ENCODE assay signal across 9 cellular contexts in the genomic region with DNA sequence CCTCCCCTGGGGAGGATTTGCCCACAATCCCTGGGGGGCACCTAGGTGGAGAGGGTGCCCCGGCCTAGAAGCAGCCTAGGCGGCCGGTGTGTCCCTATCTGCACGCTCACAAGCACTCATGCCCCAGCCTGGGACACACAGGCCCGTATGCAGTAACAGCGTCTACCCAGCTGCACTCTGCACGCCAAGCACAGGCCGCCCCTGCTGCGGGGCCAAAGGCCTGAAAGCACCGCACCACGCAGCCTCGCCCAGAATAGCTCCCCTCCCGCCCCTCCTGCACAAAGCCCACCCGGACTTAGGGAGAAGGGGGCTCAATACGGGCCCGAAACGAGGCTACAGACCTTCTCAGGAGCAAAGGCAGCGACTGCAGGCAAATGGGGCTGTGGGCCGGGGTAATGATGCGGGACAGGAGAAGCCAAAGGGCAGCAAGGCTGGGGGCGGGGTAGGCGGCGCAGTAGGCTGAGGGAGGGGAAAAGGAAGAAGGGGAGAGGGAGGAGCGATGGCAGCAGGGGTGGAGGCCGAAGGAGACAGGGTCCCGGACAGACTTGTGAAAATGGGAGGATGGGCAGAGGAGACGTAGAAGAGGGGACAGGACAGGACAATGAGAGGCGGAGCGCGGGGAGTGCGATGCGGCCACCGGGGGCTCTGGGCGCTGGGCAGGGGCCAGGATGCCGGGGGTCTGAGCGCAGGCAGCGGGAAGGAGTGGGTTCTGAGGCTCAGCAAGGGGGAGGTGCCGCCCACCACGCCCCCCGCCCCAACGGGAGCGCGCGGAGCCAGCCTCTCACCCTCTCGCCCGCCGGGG. TPM values are rescaled to one million over a fixed set of nuclear protein-coding genes. Genes with fewer than 3 reads are reported as not detected.
DNase-seq lines count a peak whose midpoint lies in the region; ATAC-seq, FAIRE-seq and TF ChIP-seq lines count a peak whose summit lies in the region.
"Had no signal": no experiment of that assay in that cellular context is flagged by ENCODE, and none has a peak within 500 bp of the region (broad histone marks: within the 10 kb centered on the region; RNA-seq: fewer than 3 reads in every experiment).

No MANE protein-coding gene starts in this region.

- TF ChIP-seq CTCF in chondrocyte (IDR thresholded peaks at IDR 0.05) = no peak
- TF ChIP-seq CTCF in lower leg skin (IDR thresholded peaks at IDR 0.05) = no peak
- no peak for TF ChIP-seq CTCF in testis (IDR thresholded peaks at IDR 0.05)

- intact Hi-C loops in lower leg skin (cut with DNase I; ENCODE audit: low total_unique reads) (no loop called here), testis (cut with DNase I; ENCODE audit: low total_unique reads) (no loop called here)

- no peaks in the 10 kb centered on the region for H3K36me3 Mint-ChIP-seq in chondrocyte (ENCODE audit: low read depth)

- DNase-seq in NCI-H526 treated with DMSO at 0.1 percent for 48 hours (lab: John Stamatoyannopoulos, UW) = peak; percentile 13
- DNase-seq in chondrocyte (ENCODE audit: low spot score) = peak; percentile 96
- peak; percentile 26 to 92 for DNase-seq in lower leg skin (ENCODE audit: low spot score in 2 of 2)
- peak; percentile 33 for DNase-seq in testis
- DNase-seq in NCI-H82 treated with DMSO at 0.1 percent for 48 hours (lab: John Stamatoyannopoulos, UW; ENCODE audit: unreplicated experiment) = no peak
- DNase-seq in RCC 7860 (ENCODE audit: low spot score) = no peak

- peak overlapping the region; percentile 7 for H3K27ac Mint-ChIP-seq in chondrocyte (ENCODE audit: unreplicated experiment)

- peaks cover 9% of the 10 kb centered on the region for H3K27me3 Mint-ChIP-seq in chondrocyte (ENCODE audit: low read depth)

- no peak for TF ChIP-seq POLR2A in lower leg skin (IDR thresholded peaks at IDR 0.05)
- no peak for TF ChIP-seq POLR2A in testis (IDR thresholded peaks at IDR 0.05)

- H3K4me1 Mint-ChIP-seq in chondrocyte (ENCODE audit: low read depth) = peaks cover 10% of the 10 kb centered on the region

- peak overlapping the region; percentile 72 for H3K4me3 Mint-ChIP-seq in chondrocyte (ENCODE audit: unreplicated experiment)

- FAIRE-seq in RCC 7860 (lab: Jason Lieb, UNC) = no peak

- no peaks in the 10 kb centered on the region for H3K9me3 ChIP-seq in testis
- H3K9me3 ChIP-seq: neutrophil had no signal

- WGBS in lower leg skin, 2 donors = 25 to 26% methylated on average over 44 to 47 of the region's 47 CpGs
- 16 to 29% methylated on average over 37 to 47 of the region's 47 CpGs for WGBS in testis, 2 donors

- H3K4me3 ChIP-seq in lower leg skin (ENCODE audit: low read depth, poor library complexity, severe bottlenecking) = peak overlapping the region; percentile 15
- peak overlapping the region; percentile 43 to 44 for H3K4me3 ChIP-seq in testis

- no peaks in the 10 kb centered on the region for H3K27me3 ChIP-seq in testis

- H3K9me3 Mint-ChIP-seq in chondrocyte (ENCODE audit: low read depth) = no peaks in the 10 kb centered on the region

- H3K27ac ChIP-seq in testis = no peak overlapping the region
- H3K27ac ChIP-seq: neutrophil had no signal

- no peak for ATAC-seq in GM18502 (IDR thresholded peaks at IDR 0.05; ENCODE audit: poor library complexity, unreplicated experiment)

- no peaks in the 10 kb centered on the region for H3K36me3 ChIP-seq in testis (ENCODE audit: low read depth, missing control alignments)
- H3K36me3 ChIP-seq: neutrophil had no signal

- H3K4me1 ChIP-seq in testis = peaks cover 6% of the 10 kb centered on the region

RNA-seq across cellular contexts. Expression of a gene that starts 0.5 kb away (rescaled TPM):
- total RNA-seq in chondrocyte (5.4 to 12.3 TPM (median 5.7 TPM) in 3 replicates), lower leg skin (100 to 1,000 TPM in 1 of 4 donors, 10 to 100 TPM in 3; 50.5 to 118 (median 61.8) TPM), testis (1 to 10 TPM; 4.3 to 4.9 TPM)
- polyA plus RNA-seq in testis (ENCODE audit: insufficient read depth, low read depth, low replicate concordance) = 5.7 TPM
- total RNA-seq: H4 had no signal

RNA-seq across cellular contexts. Expression of a gene that starts 23.0 kb away (rescaled TPM):
- 11.6 to 44.3 TPM (median 14.5 TPM) in 3 replicates for total RNA-seq in chondrocyte
- total RNA-seq in lower leg skin = 1 to 10 TPM in 3 of 4 donors, under 1 TPM in 1; 0.55 to 4.1 (median 2.0) TPM
- total RNA-seq in testis = 1 to 10 TPM; 1.7 to 3.6 TPM
- polyA plus RNA-seq in testis (ENCODE audit: insufficient read depth, low read depth, low replicate concordance) = 2.1 TPM

Comparison
In these comparisons a context has a peak if more than half of its experiments do, and no peak if none do; other contexts are left out.
1. DNase-seq: peak in NCI-H526 treated with DMSO at 0.1 percent for 48 hours (single experiment), chondrocyte (single experiment), lower leg skin (2 of 2) and testis (single experiment); none in NCI-H82 treated with DMSO at 0.1 percent for 48 hours (single experiment) and RCC 7860 (single experiment).